Comparison of ENCODE assay signal across 8 cellular contexts in the genomic region with DNA sequence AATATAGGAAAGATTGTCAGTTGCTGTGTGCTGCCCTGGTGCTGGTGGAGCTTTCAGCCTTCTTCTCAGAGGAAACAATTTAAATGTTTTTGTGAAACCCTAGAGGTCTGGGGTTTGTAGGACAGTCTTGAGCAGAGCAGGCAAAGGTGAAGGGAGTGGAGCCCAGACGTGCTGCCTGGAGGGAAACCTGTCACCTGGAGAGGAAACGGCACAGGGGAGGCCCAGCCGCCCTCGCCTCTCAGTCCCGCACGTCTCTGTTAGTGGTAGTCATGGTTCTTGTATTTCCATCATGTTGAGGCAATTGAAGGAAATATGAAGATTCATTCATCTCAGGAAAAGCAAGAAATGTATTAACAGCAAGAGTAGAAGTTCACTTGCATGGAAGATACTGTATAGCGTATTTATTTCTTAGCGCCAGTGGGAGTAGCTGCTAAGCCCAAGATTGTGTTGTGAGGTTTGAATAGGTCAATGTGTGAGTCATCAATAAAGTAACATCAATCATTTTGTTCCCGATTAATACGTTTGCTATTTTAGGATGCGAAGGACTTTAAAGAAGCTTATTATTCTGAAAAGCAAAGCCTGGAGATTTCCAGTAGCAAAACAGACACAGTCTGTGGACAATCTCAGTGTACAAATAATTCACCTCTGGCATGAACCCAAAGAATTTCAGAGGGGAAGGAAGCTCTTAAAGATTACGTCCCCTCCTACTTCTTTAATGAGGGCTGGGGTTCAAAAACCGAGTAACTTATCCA.
DNase-seq lines count a peak whose midpoint lies in the region; ATAC-seq and TF ChIP-seq lines count a peak whose summit lies in the region.

No MANE protein-coding gene starts in this region.

- peaks cover 43% of the 10 kb centered on the region for H3K36me3 Mint-ChIP-seq in activated CD8-positive, alpha-beta T cell treated with anti-CD3 and anti-CD28 coated beads for 36 hours (ENCODE audit: low read depth)

- intact Hi-C loops in activated CD8-positive, alpha-beta T cell treated with anti-CD3 and anti-CD28 coated beads for 36 hours (cut with micrococcal nuclease): loop anchor here (10.0 kb wide), 1 partner anchor 263 kb away; no protein-coding TSS in a partner anchor

- no peaks in the 10 kb centered on the region for H3K9me3 ChIP-seq in subcutaneous abdominal adipose tissue (ENCODE audit: control insufficient read depth in 5 of 5, low read length in 5 of 5)

- peaks cover 73% of the 10 kb centered on the region for H3K4me1 Mint-ChIP-seq in activated CD8-positive, alpha-beta T cell treated with anti-CD3 and anti-CD28 coated beads for 36 hours (ENCODE audit: low read depth)

- peak overlapping the region; percentile 50 for H3K27ac ChIP-seq in subcutaneous abdominal adipose tissue (ENCODE audit: low read depth, low read length)

- H3K36me3 ChIP-seq in subcutaneous abdominal adipose tissue (ENCODE audit: control insufficient read depth in 5 of 5, insufficient read depth in 5 of 5, low read length in 5 of 5): no peaks in the 10 kb centered on the region

- peak; percentile 11 for ATAC-seq in activated CD8-positive, alpha-beta T cell treated with anti-CD3 and anti-CD28 coated beads for 36 hours
- ATAC-seq in GM18505 (IDR thresholded peaks at IDR 0.05; ENCODE audit: unreplicated experiment) (no peak), GM21825 (IDR thresholded peaks at IDR 0.05; ENCODE audit: unreplicated experiment) (no peak)

- TF ChIP-seq CTCF in activated CD8-positive, alpha-beta T cell treated with anti-CD3 and anti-CD28 coated beads for 36 hours (IDR thresholded peaks at IDR 0.05): no peak

- no peaks in the 10 kb centered on the region for H3K27me3 Mint-ChIP-seq in activated CD8-positive, alpha-beta T cell treated with anti-CD3 and anti-CD28 coated beads for 36 hours

- peak overlapping the region in 1 of 5 donors; percentile 19 for H3K4me3 ChIP-seq in subcutaneous abdominal adipose tissue (ENCODE audit: low read depth in 1 of 5, low read length in 5 of 5)

- no peaks in the 10 kb centered on the region for H3K27me3 ChIP-seq in subcutaneous abdominal adipose tissue (ENCODE audit: control insufficient read depth in 5 of 5, insufficient read depth in 4 of 5, low read length in 5 of 5)

- H3K9ac ChIP-seq in subcutaneous abdominal adipose tissue (ENCODE audit: low read length in 5 of 5): peak overlapping the region in 1 of 5 donors; percentile 17

- peak overlapping the region; percentile 93 for H3K27ac Mint-ChIP-seq in activated CD8-positive, alpha-beta T cell treated with anti-CD3 and anti-CD28 coated beads for 36 hours

- DNase-seq in activated CD4-positive, alpha-beta T cell treated with anti-CD3 and anti-CD28 coated beads for 48 hours: peak; percentile 64
- DNase-seq in activated CD4-positive, alpha-beta T cell treated with anti-CD3 and anti-CD28 coated beads for 1 hour: no peak
- DNase-seq in activated CD8-positive, alpha-beta T cell treated with anti-CD3 and anti-CD28 coated beads for 36 hours: peak; percentile 73
- peak; percentile 64 for DNase-seq in islet precursor cell
- DNase-seq in ecto neural progenitor cell (ENCODE audit: low spot score): no peak

- no peak for TF ChIP-seq POLR2A in GM18505 (IDR thresholded peaks at IDR 0.05; ENCODE audit: borderline replicate concordance, extremely low read depth, insufficient read depth, insufficient read length)

- CTCF ChIA-PET in activated CD8-positive, alpha-beta T cell treated with anti-CD3 and anti-CD28 coated beads for 36 hours (lab: Charles Lee): interaction anchor here (0.7 to 3.6 kb wide), 8 partner anchors 11 to 185 kb away, joined by 3 to 35 read pairs (median 4); no protein-coding TSS in a partner anchor

- H3K9me3 Mint-ChIP-seq in activated CD8-positive, alpha-beta T cell treated with anti-CD3 and anti-CD28 coated beads for 36 hours: no peaks in the 10 kb centered on the region

- H3K4me3 Mint-ChIP-seq in activated CD8-positive, alpha-beta T cell treated with anti-CD3 and anti-CD28 coated beads for 36 hours: peak overlapping the region; percentile 98

- POLR2A ChIA-PET in activated CD8-positive, alpha-beta T cell treated with anti-CD3 and anti-CD28 coated beads for 36 hours (lab: Charles Lee): interaction anchor here (0.9 to 2.8 kb wide), 9 partner anchors 9 to 256 kb away, joined by 3 to 30 read pairs (median 4); no protein-coding TSS in a partner anchor

- H3K4me1 ChIP-seq in subcutaneous abdominal adipose tissue (ENCODE audit: control insufficient read depth in 5 of 5, insufficient read depth in 5 of 5, low read length in 5 of 5): peaks cover 31 to 98% (median 76%) of the 10 kb centered on the region in 5 donors

Comparison
In these comparisons a context has a peak if more than half of its experiments do, and no peak if none do; other contexts are left out.
1. DNase-seq: peak in activated CD4-positive, alpha-beta T cell treated with anti-CD3 and anti-CD28 coated beads for 48 hours (single experiment), activated CD8-positive, alpha-beta T cell treated with anti-CD3 and anti-CD28 coated beads for 36 hours (single experiment) and islet precursor cell (single experiment); none in activated CD4-positive, alpha-beta T cell treated with anti-CD3 and anti-CD28 coated beads for 1 hour (single experiment) and ecto neural progenitor cell (single experiment).